Comparison of ENCODE assay signal across 29 cellular contexts in the genomic region with DNA sequence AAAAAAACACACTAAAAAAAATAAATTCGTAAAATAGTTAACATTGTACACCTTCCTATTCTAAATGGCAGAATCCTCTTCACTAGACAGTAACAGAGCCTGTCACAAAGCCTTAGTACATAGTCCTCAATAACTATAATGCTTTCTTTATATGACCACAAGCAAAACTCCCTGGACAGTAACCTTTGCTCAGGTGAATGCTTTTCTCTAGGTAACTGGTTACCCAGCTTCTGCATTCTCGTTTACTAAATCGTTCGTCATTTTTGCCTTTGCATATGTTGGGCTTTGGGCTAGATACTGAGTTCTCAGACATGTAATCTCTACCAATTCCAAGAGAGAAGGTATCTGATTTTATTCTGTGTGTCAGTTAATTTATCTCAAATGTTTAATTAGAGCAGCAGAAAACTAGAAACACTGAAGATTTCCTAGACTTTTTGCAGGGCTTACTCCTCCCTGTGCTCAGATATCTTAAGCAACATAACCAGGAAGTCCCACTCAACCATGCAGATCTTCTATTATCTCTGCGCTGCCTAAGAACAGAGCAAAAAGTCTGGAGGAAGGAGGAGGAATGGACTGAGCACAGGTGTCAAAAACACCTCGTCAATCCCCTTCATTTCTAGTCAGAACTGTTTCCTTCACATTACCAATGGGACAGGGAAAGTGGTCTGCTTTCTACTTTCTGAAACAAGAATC.
"Had no signal": no experiment of that assay in that cellular context is flagged by ENCODE, and none has a peak within 500 bp of the region (broad histone marks: within the 10 kb centered on the region; RNA-seq: fewer than 3 reads in every experiment).

No MANE protein-coding gene starts in this region.

- H3K27ac ChIP-seq: adrenal gland, body of pancreas, colonic mucosa, epithelial cell of prostate, esophagus squamous epithelium, gastroesophageal sphincter had no signal

- H3K36me3 Mint-ChIP-seq: activated CD4-positive, alpha-beta memory T cell treated with anti-CD3 and anti-CD28 coated beads for 36 hours; activated CD8-positive, alpha-beta memory T cell treated with anti-CD3 and anti-CD28 coated beads, Interleukin-2, amount 10 ng/mL, durations not matched to agents 7 days and 5 days; activated naive CD4-positive, alpha-beta T cell treated with anti-CD3 and anti-CD28 coated beads, Interleukin-2, amount 50 U/mL, for 24 hours had no signal

- H3K4me3 ChIP-seq: adrenal gland, body of pancreas, colonic mucosa, esophagus squamous epithelium, gastroesophageal sphincter had no signal

- H3K36me3 ChIP-seq: adrenal gland, colonic mucosa, esophagus squamous epithelium, gastroesophageal sphincter had no signal

- H3K4me1 ChIP-seq: adrenal gland, body of pancreas, colonic mucosa, esophagus squamous epithelium, gastroesophageal sphincter had no signal

- DNase-seq: activated CD4-positive, alpha-beta memory T cell treated with anti-CD3 and anti-CD28 coated beads for 36 hours; activated CD4-positive, alpha-beta T cell treated with anti-CD3 and anti-CD28 coated beads for 36 hours; activated CD4-positive, alpha-beta T cell treated with anti-CD3 and anti-CD28 coated beads, Interleukin-2, amount 10 ng/mL, durations not matched to agents 24 days and 14 days; activated CD4-positive, CD25-positive, alpha-beta regulatory T cell; activated CD4-positive, CD25-positive, alpha-beta regulatory T cell treated with anti-CD3 and anti-CD28 coated beads, Interleukin-2, amount 50 U/mL, for 72 hours; activated CD8-positive, alpha-beta memory T cell treated with anti-CD3 and anti-CD28 coated beads, Interleukin-2, amount 10 ng/mL, durations not matched to agents 7 days and 5 days; activated CD8-positive, alpha-beta memory T cell treated with anti-CD3 and anti-CD28 coated beads, Interleukin-2, amount 50 U/mL, for 4 hours; activated CD8-positive, alpha-beta T cell treated with anti-CD3 and anti-CD28 coated beads, Interleukin-2, amount 10 ng/mL, durations not matched to agents 7 days and 5 days; activated effector memory CD4-positive, alpha-beta T cell treated with anti-CD3 and anti-CD28 coated beads, Interleukin-2, amount 50 U/mL, for 16 hours; activated naive CD4-positive, alpha-beta T cell treated with anti-CD3 and anti-CD28 coated beads for 36 hours; activated naive CD8-positive, alpha-beta T cell treated with anti-CD3 and anti-CD28 coated beads for 36 hours; activated naive CD8-positive, alpha-beta T cell treated with anti-CD3 and anti-CD28 coated beads, Interleukin-2, amount 50 U/mL, for 24 hours; activated T-cell treated with anti-CD3 and anti-CD28 coated beads, Interleukin-2, amount 50 U/mL, for 1 hour; activated T-cell treated with anti-CD3 and anti-CD28 coated beads, Interleukin-2, amount 50 U/mL, for 48 hours; adrenal gland; amygdala; aorta; body of pancreas; caudate nucleus; colonic mucosa; effector CD8-positive, alpha-beta T cell; esophagus squamous epithelium; foreskin melanocyte; T-helper 2 cell had no signal

- H3K4me1 Mint-ChIP-seq: activated CD4-positive, alpha-beta T cell treated with anti-CD3 and anti-CD28 coated beads, Interleukin-2, amount 10 ng/mL, durations not matched to agents 24 days and 14 days; activated CD8-positive, alpha-beta memory T cell treated with anti-CD3 and anti-CD28 coated beads, Interleukin-2, amount 10 ng/mL, durations not matched to agents 7 days and 5 days; activated naive CD8-positive, alpha-beta T cell treated with anti-CD3 and anti-CD28 coated beads for 36 hours; activated naive CD8-positive, alpha-beta T cell treated with anti-CD3 and anti-CD28 coated beads, Interleukin-2, amount 50 U/mL, for 24 hours had no signal

- ATAC-seq: activated CD4-positive, alpha-beta T cell treated with anti-CD3 and anti-CD28 coated beads for 36 hours; activated CD8-positive, alpha-beta memory T cell treated with anti-CD3 and anti-CD28 coated beads, Interleukin-2, amount 10 ng/mL, durations not matched to agents 7 days and 5 days; activated CD8-positive, alpha-beta T cell treated with anti-CD3 and anti-CD28 coated beads, Interleukin-2, amount 10 ng/mL, durations not matched to agents 7 days and 5 days; activated naive CD8-positive, alpha-beta T cell treated with anti-CD3 and anti-CD28 coated beads, Interleukin-2, amount 50 U/mL, for 24 hours; body of pancreas; gastroesophageal sphincter had no signal

- H3K4me3 Mint-ChIP-seq: activated CD4-positive, alpha-beta memory T cell treated with anti-CD3 and anti-CD28 coated beads for 36 hours; activated CD4-positive, alpha-beta T cell treated with anti-CD3 and anti-CD28 coated beads for 36 hours; activated CD4-positive, alpha-beta T cell treated with anti-CD3 and anti-CD28 coated beads, Interleukin-2, amount 10 ng/mL, durations not matched to agents 24 days and 14 days; activated CD8-positive, alpha-beta memory T cell treated with anti-CD3 and anti-CD28 coated beads, Interleukin-2, amount 10 ng/mL, durations not matched to agents 7 days and 5 days; activated CD8-positive, alpha-beta T cell treated with anti-CD3 and anti-CD28 coated beads, Interleukin-2, amount 10 ng/mL, durations not matched to agents 7 days and 5 days; activated naive CD4-positive, alpha-beta T cell treated with anti-CD3 and anti-CD28 coated beads for 36 hours; activated naive CD4-positive, alpha-beta T cell treated with anti-CD3 and anti-CD28 coated beads, Interleukin-2, amount 50 U/mL, for 24 hours; activated naive CD8-positive, alpha-beta T cell treated with anti-CD3 and anti-CD28 coated beads for 36 hours; activated naive CD8-positive, alpha-beta T cell treated with anti-CD3 and anti-CD28 coated beads, Interleukin-2, amount 50 U/mL, for 24 hours; activated T-helper 1 cell treated with anti-CD3 and anti-CD28 coated beads, Interleukin-12 subunit alpha, Interleukin-12 subunit beta, Interleukin-2, Interleukin-4 antibody, amounts not matched to agents 30 ng/mL and 10 ng/mL and 1 ng/mL, durations not matched to agents 14 hours and 24 hours and 36 hours had no signal

- H3K27ac Mint-ChIP-seq: activated CD4-positive, alpha-beta memory T cell treated with anti-CD3 and anti-CD28 coated beads for 36 hours; activated CD4-positive, alpha-beta T cell treated with anti-CD3 and anti-CD28 coated beads for 36 hours; activated CD4-positive, alpha-beta T cell treated with anti-CD3 and anti-CD28 coated beads, Interleukin-2, amount 10 ng/mL, durations not matched to agents 24 days and 14 days; activated CD8-positive, alpha-beta memory T cell treated with anti-CD3 and anti-CD28 coated beads, Interleukin-2, amount 10 ng/mL, durations not matched to agents 7 days and 5 days; activated CD8-positive, alpha-beta T cell treated with anti-CD3 and anti-CD28 coated beads, Interleukin-2, amount 10 ng/mL, durations not matched to agents 7 days and 5 days; activated naive CD4-positive, alpha-beta T cell treated with anti-CD3 and anti-CD28 coated beads for 36 hours; activated naive CD4-positive, alpha-beta T cell treated with anti-CD3 and anti-CD28 coated beads, Interleukin-2, amount 50 U/mL, for 24 hours; activated naive CD8-positive, alpha-beta T cell treated with anti-CD3 and anti-CD28 coated beads for 36 hours; activated naive CD8-positive, alpha-beta T cell treated with anti-CD3 and anti-CD28 coated beads, Interleukin-2, amount 50 U/mL, for 24 hours; activated T-helper 1 cell treated with anti-CD3 and anti-CD28 coated beads, Interleukin-12 subunit alpha, Interleukin-12 subunit beta, Interleukin-2, Interleukin-4 antibody, amounts not matched to agents 30 ng/mL and 10 ng/mL and 1 ng/mL, durations not matched to agents 14 hours and 24 hours and 36 hours; activated T-helper 2 cell treated with anti-CD3 and anti-CD28 coated beads, Interferon-gamma antibody, Interleukin-2, Interleukin-4, amounts not matched to agents 10 μg/mL and 5 μg/mL and 100 μg/mL, durations not matched to agents 14 hours and 24 hours and 36 hours had no signal

- H3K9me3 ChIP-seq: adrenal gland, colonic mucosa, esophagus squamous epithelium, gastroesophageal sphincter had no signal

- H3K9me3 Mint-ChIP-seq: activated CD4-positive, alpha-beta T cell treated with anti-CD3 and anti-CD28 coated beads, Interleukin-2, amount 10 ng/mL, durations not matched to agents 24 days and 14 days; activated naive CD4-positive, alpha-beta T cell treated with anti-CD3 and anti-CD28 coated beads, Interleukin-2, amount 50 U/mL, for 24 hours; activated T-helper 1 cell treated with anti-CD3 and anti-CD28 coated beads, Interleukin-12 subunit alpha, Interleukin-12 subunit beta, Interleukin-2, Interleukin-4 antibody, amounts not matched to agents 30 ng/mL and 10 ng/mL and 1 ng/mL, durations not matched to agents 14 hours and 24 hours and 36 hours; activated T-helper 2 cell treated with anti-CD3 and anti-CD28 coated beads, Interferon-gamma antibody, Interleukin-2, Interleukin-4, amounts not matched to agents 10 μg/mL and 5 μg/mL and 100 μg/mL, durations not matched to agents 14 hours and 24 hours and 36 hours had no signal

- H3K27me3 ChIP-seq: adrenal gland, body of pancreas, colonic mucosa, esophagus squamous epithelium, gastroesophageal sphincter had no signal
